In the genomic region with DNA sequence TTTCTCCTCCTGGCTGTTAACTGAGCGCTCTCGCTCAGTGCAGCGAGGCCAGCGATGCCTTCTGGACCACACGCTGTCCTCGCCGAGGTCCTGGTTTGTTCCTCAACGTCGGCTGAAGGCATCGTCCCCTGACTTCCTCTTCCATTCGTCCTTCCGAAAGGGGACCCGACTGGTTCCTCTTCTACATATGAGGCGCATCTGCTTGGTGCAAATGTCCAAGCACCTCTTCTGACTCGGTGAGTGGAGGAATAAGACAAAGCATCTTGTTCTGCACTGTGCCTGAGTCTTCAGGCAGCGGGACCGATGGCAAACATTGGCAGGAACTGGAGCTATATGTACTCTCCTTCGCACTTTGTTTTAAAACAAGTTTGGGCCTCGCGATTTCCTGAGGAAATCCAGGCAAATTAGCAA, we compare ENCODE assay signal across 8 cellular contexts.
DNase-seq lines count a peak whose midpoint lies in the region; ATAC-seq lines count a peak whose summit lies in the region.

No MANE protein-coding gene starts in this region.

- H3K27me3 Mint-ChIP-seq in activated naive CD8-positive, alpha-beta T cell = peaks cover 48% of the 10 kb centered on the region
- H3K27me3 Mint-ChIP-seq in stimulated activated naive CD8-positive, alpha-beta T cell treated with anti-CD3 and anti-CD28 coated beads, Interleukin-15, amount 100 ng/mL, for 72 hours = peaks cover 94% of the 10 kb centered on the region

- no peaks in the 10 kb centered on the region for H3K9me3 Mint-ChIP-seq in activated naive CD8-positive, alpha-beta T cell (ENCODE audit: low read depth)
- no peaks in the 10 kb centered on the region for H3K9me3 Mint-ChIP-seq in stimulated activated naive CD8-positive, alpha-beta T cell treated with anti-CD3 and anti-CD28 coated beads, Interleukin-15, amount 100 ng/mL, for 72 hours

- DNase-seq in EL (peak; percentile 7), HuH-7.5 (ENCODE audit: low spot score) (no peak), NK-92 (lab: John Stamatoyannopoulos, UW; ENCODE audit: unreplicated experiment) (no peak)
- no peak for DNase-seq in stimulated activated naive CD8-positive, alpha-beta T cell treated with anti-CD3 and anti-CD28 coated beads, Interleukin-15, amount 100 ng/mL, for 72 hours

- peak overlapping the region; percentile 67 for H3K4me3 ChIP-seq in iPS-18c (ENCODE audit: insufficient read depth, low read depth, low read length)

- ATAC-seq in GM19463 (IDR thresholded peaks at IDR 0.05; ENCODE audit: unreplicated experiment) (peak; percentile 12), HG03558 (IDR thresholded peaks at IDR 0.05; ENCODE audit: extremely low read depth, unreplicated experiment) (peak; percentile 3)
- peak; percentile 5 for ATAC-seq in stimulated activated naive CD8-positive, alpha-beta T cell treated with anti-CD3 and anti-CD28 coated beads, Interleukin-15, amount 100 ng/mL, for 72 hours

- H3K27ac Mint-ChIP-seq in activated naive CD8-positive, alpha-beta T cell = no peak overlapping the region
- no peak overlapping the region for H3K27ac Mint-ChIP-seq in stimulated activated naive CD8-positive, alpha-beta T cell treated with anti-CD3 and anti-CD28 coated beads, Interleukin-15, amount 100 ng/mL, for 72 hours

- peak overlapping the region; percentile 77 for H3K4me3 Mint-ChIP-seq in activated naive CD8-positive, alpha-beta T cell
- peak overlapping the region; percentile 71 to 79 for H3K4me3 Mint-ChIP-seq in stimulated activated naive CD8-positive, alpha-beta T cell treated with anti-CD3 and anti-CD28 coated beads, Interleukin-15, amount 100 ng/mL, for 72 hours

- no peaks in the 10 kb centered on the region for H3K9me3 ChIP-seq in iPS-18c (ENCODE audit: control insufficient read depth, insufficient read depth, low read length)

- H3K36me3 Mint-ChIP-seq in activated naive CD8-positive, alpha-beta T cell = no peaks in the 10 kb centered on the region

- H3K4me1 Mint-ChIP-seq in activated naive CD8-positive, alpha-beta T cell (ENCODE audit: low read depth) = peaks cover 16% of the 10 kb centered on the region
- peaks cover 25% of the 10 kb centered on the region for H3K4me1 Mint-ChIP-seq in stimulated activated naive CD8-positive, alpha-beta T cell treated with anti-CD3 and anti-CD28 coated beads, Interleukin-15, amount 100 ng/mL, for 72 hours
